Comparison of ENCODE assay signal across 1 cellular context in genomic region chr16:68778551-68779231, GRCh38.
TF ChIP-seq lines count a peak whose summit lies in the region.

No MANE protein-coding gene starts in this region.

TF ChIP-seq in HCT116, 20 proteins besides CTCF, POLR2A, EP300 and RAD21 (continued from another document):
- TF ChIP-seq, protein P1, sequence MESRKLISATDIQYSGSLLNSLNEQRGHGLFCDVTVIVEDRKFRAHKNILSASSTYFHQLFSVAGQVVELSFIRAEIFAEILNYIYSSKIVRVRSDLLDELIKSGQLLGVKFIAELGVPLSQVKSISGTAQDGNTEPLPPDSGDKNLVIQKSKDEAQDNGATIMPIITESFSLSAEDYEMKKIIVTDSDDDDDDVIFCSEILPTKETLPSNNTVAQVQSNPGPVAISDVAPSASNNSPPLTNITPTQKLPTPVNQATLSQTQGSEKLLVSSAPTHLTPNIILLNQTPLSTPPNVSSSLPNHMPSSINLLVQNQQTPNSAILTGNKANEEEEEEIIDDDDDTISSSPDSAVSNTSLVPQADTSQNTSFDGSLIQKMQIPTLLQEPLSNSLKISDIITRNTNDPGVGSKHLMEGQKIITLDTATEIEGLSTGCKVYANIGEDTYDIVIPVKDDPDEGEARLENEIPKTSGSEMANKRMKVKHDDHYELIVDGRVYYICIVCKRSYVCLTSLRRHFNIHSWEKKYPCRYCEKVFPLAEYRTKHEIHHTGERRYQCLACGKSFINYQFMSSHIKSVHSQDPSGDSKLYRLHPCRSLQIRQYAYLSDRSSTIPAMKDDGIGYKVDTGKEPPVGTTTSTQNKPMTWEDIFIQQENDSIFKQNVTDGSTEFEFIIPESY (IDR thresholded peaks at IDR 0.05; ENCODE audit: extremely low read depth, insufficient replicate concordance, low read length), result no peak
- TF ChIP-seq ZFX (IDR thresholded peaks at IDR 0.05) (no peak), CBX3 (IDR thresholded peaks at IDR 0.05; ENCODE audit: low read depth) (no peak), YY1 (IDR thresholded peaks at IDR 0.05; ENCODE audit: extremely low read depth, insufficient replicate concordance, low read depth, low read length) (no peak), ATF3 (IDR thresholded peaks at IDR 0.05) (no peak), SP1 (IDR thresholded peaks at IDR 0.05; ENCODE audit: low read depth) (no peak), ZNF274 (IDR thresholded peaks at IDR 0.05; ENCODE audit: low read depth, low read length) (no peak), POLR2AphosphoS5 (IDR thresholded peaks at IDR 0.05; ENCODE audit: low read depth, low read length) (no peak), CEBPB (IDR thresholded peaks at IDR 0.05; ENCODE audit: low read depth) (no peak)
